1 cellular context compared by ENCODE assay signal in genomic region chr1:192516776-192517297, GRCh38.
TF ChIP-seq lines count a peak whose summit lies in the region.

No MANE protein-coding gene starts in this region.

TF ChIP-seq in K562, 482 proteins besides CTCF, POLR2A, EP300 and RAD21 (continued from another document):
- TF ChIP-seq ZNF212 (CRISPR knock-in tag; IDR thresholded peaks at IDR 0.05) (no peak), MAFK (IDR thresholded peaks at IDR 0.05; ENCODE audit: low read length) (no peak), MGA (IDR thresholded peaks at IDR 0.05) (no peak), ZFP1 (CRISPR knock-in tag; IDR thresholded peaks at IDR 0.05) (no peak)
